In the genomic region with DNA sequence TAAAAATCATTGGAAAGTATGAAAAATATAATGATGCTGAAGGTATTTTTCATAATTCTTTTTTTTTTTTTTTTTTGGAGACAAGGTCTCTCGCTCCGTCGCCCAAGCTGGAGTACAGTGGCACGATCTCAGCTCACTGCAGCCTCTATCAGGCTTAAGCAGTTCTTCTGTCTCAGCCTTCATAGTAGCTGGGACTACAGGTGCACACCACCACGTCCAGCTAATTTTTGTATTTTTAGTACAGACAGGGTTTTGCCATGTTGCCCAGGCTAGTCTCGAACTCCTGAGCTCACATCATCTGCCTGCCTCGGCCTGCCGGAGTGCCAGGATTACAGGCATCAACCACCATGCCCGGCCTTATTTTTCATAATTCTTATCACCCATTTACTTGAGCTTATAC, we compare ENCODE assay signal across 1 cellular context.
TF ChIP-seq lines count a peak whose summit lies in the region.

No MANE protein-coding gene starts in this region.

TF ChIP-seq in liver, 16 proteins besides CTCF, POLR2A, EP300 and RAD21 (continued from another document):
- TF ChIP-seq, protein P1, sequence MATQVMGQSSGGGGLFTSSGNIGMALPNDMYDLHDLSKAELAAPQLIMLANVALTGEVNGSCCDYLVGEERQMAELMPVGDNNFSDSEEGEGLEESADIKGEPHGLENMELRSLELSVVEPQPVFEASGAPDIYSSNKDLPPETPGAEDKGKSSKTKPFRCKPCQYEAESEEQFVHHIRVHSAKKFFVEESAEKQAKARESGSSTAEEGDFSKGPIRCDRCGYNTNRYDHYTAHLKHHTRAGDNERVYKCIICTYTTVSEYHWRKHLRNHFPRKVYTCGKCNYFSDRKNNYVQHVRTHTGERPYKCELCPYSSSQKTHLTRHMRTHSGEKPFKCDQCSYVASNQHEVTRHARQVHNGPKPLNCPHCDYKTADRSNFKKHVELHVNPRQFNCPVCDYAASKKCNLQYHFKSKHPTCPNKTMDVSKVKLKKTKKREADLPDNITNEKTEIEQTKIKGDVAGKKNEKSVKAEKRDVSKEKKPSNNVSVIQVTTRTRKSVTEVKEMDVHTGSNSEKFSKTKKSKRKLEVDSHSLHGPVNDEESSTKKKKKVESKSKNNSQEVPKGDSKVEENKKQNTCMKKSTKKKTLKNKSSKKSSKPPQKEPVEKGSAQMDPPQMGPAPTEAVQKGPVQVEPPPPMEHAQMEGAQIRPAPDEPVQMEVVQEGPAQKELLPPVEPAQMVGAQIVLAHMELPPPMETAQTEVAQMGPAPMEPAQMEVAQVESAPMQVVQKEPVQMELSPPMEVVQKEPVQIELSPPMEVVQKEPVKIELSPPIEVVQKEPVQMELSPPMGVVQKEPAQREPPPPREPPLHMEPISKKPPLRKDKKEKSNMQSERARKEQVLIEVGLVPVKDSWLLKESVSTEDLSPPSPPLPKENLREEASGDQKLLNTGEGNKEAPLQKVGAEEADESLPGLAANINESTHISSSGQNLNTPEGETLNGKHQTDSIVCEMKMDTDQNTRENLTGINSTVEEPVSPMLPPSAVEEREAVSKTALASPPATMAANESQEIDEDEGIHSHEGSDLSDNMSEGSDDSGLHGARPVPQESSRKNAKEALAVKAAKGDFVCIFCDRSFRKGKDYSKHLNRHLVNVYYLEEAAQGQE (IDR thresholded peaks at IDR 0.05) = no peak
